29 cellular contexts compared by ENCODE assay signal in the genomic region with DNA sequence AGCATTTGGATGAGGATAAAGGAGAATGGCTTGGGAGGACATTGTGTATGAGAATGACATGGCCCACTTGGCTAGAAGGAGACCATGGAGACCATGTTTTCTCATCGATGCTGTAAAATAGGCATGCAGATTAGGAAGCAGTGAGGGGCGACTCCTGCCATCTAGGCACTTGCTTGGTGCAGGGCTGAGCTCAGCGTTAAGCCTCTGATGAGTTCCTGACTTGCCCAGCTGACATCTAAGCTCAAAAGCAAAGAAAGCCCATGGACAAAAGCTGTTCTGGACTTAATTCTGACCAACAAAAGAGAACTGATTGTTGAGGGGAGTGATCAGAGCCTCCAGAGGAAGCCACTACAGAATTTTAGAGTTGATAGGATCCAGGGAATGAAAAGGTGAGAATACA.
"Had no signal": no experiment of that assay in that cellular context is flagged by ENCODE, and none has a peak within 500 bp of the region (broad histone marks: within the 10 kb centered on the region; RNA-seq: fewer than 3 reads in every experiment).

No MANE protein-coding gene starts in this region.

- H3K27ac ChIP-seq: stomach, suprapubic skin, testis, thoracic aorta, thyroid gland, tibial artery, tibial nerve, transverse colon, upper lobe of left lung, upper lobe of right lung, uterus, vagina had no signal

- ATAC-seq: stimulated activated effector memory CD8-positive, alpha-beta T cell treated with anti-CD3 and anti-CD28 coated beads, Interleukin-12 subunit alpha, Interleukin-12 subunit beta, amount 100 ng/mL, for 72 hours; stimulated activated memory B cell treated with anti-CD40 and anti-IgM and Interleukin-4, amounts not matched to agents 10 μg/mL and 1 μg/mL and 100 μg/mL, for 72 hours; stimulated activated naive B cell treated with anti-CD40 and anti-IgM and Interleukin-4, amounts not matched to agents 10 μg/mL and 1 μg/mL and 100 μg/mL, for 72 hours; stimulated activated naive CD8-positive, alpha-beta T cell treated with anti-CD3 and anti-CD28 coated beads, Interleukin-15, amount 100 ng/mL, for 72 hours; stimulated activated naive CD8-positive, alpha-beta T cell treated with anti-CD3 and anti-CD28 coated beads, Interleukin-15, Interleukin-2, amounts not matched to agents 100 U/mL and 50 U/mL, for 24 hours; upper lobe of right lung had no signal

- H3K4me1 Mint-ChIP-seq: stimulated activated effector memory CD8-positive, alpha-beta T cell treated with anti-CD3 and anti-CD28 coated beads, Interleukin-12 subunit alpha, Interleukin-12 subunit beta, amount 100 ng/mL, for 72 hours; stimulated activated memory B cell treated with anti-CD40 and anti-IgM and Interleukin-4, amounts not matched to agents 10 μg/mL and 1 μg/mL and 100 μg/mL, for 72 hours; stimulated activated naive B cell treated with anti-CD40 and anti-IgM and Interleukin-4, amounts not matched to agents 10 μg/mL and 1 μg/mL and 100 μg/mL, for 72 hours; stimulated activated naive CD8-positive, alpha-beta T cell treated with anti-CD3 and anti-CD28 coated beads, Interleukin-15, amount 100 ng/mL, for 72 hours had no signal

- H3K4me3 ChIP-seq: stomach, suprapubic skin, testis, thoracic aorta, thyroid gland, tibial artery, tibial nerve, transverse colon, upper lobe of left lung, upper lobe of right lung, uterus, vagina had no signal

- H3K9me3 ChIP-seq: stomach, suprapubic skin, testis, thoracic aorta, thyroid gland, tibial artery, tibial nerve, transverse colon, upper lobe of left lung, upper lobe of right lung, uterus, vagina had no signal

- H3K4me3 Mint-ChIP-seq: stimulated activated effector memory CD8-positive, alpha-beta T cell treated with anti-CD3 and anti-CD28 coated beads, Interleukin-12 subunit alpha, Interleukin-12 subunit beta, amount 100 ng/mL, for 72 hours; stimulated activated memory B cell treated with anti-CD40 and anti-IgM and Interleukin-4, amounts not matched to agents 10 μg/mL and 1 μg/mL and 100 μg/mL, for 72 hours; stimulated activated naive B cell treated with anti-CD40 and anti-IgM and Interleukin-4, amounts not matched to agents 10 μg/mL and 1 μg/mL and 100 μg/mL, for 72 hours; stimulated activated naive CD8-positive, alpha-beta T cell treated with anti-CD3 and anti-CD28 coated beads, Interleukin-15, amount 100 ng/mL, for 72 hours; stimulated activated naive CD8-positive, alpha-beta T cell treated with anti-CD3 and anti-CD28 coated beads, Interleukin-15, Interleukin-2, amounts not matched to agents 100 ng/mL and 50 ng/mL, for 24 hours; type B pancreatic cell had no signal

- FAIRE-seq: urothelium cell line had no signal

- H3K27me3 ChIP-seq: testis, thyroid gland, tibial nerve, transverse colon, upper lobe of left lung, uterus, vagina had no signal

- H3K36me3 Mint-ChIP-seq: stimulated activated effector memory CD8-positive, alpha-beta T cell treated with anti-CD3 and anti-CD28 coated beads, Interleukin-12 subunit alpha, Interleukin-12 subunit beta, amount 100 ng/mL, for 72 hours; stimulated activated naive B cell treated with anti-CD40 and anti-IgM and Interleukin-4, amounts not matched to agents 10 μg/mL and 1 μg/mL and 100 μg/mL, for 72 hours; type B pancreatic cell had no signal

- H3K9me3 Mint-ChIP-seq: stimulated activated effector memory CD8-positive, alpha-beta T cell treated with anti-CD3 and anti-CD28 coated beads, Interleukin-12 subunit alpha, Interleukin-12 subunit beta, amount 100 ng/mL, for 72 hours; stimulated activated memory B cell treated with anti-CD40 and anti-IgM and Interleukin-4, amounts not matched to agents 10 μg/mL and 1 μg/mL and 100 μg/mL, for 72 hours; stimulated activated naive B cell treated with anti-CD40 and anti-IgM and Interleukin-4, amounts not matched to agents 10 μg/mL and 1 μg/mL and 100 μg/mL, for 72 hours; stimulated activated naive CD8-positive, alpha-beta T cell treated with anti-CD3 and anti-CD28 coated beads, Interleukin-15, amount 100 ng/mL, for 72 hours; stimulated activated naive CD8-positive, alpha-beta T cell treated with anti-CD3 and anti-CD28 coated beads, Interleukin-15, Interleukin-2, amounts not matched to agents 100 ng/mL and 50 ng/mL, for 24 hours; type B pancreatic cell had no signal

- DNase-seq: stimulated activated CD4-positive, alpha-beta T cell treated with anti-CD3 and anti-CD28 coated beads, Interleukin-2, amount 100 ng/mL, for 48 hours; stimulated activated CD4-positive, alpha-beta T cell treated with anti-CD3 and anti-CD28 coated beads, Interleukin-4, amount 100 ng/mL, for 1 hour; stimulated activated CD4-positive, alpha-beta T cell treated with anti-CD3 and anti-CD28 coated beads, Interleukin-4, amount 100 ng/mL, for 24 hours; stimulated activated CD4-positive, alpha-beta T cell treated with anti-CD3 and anti-CD28 coated beads, Interleukin-4, amount 100 ng/mL, for 4 hours; stimulated activated CD8-positive, alpha-beta memory T cell treated with anti-CD3 and anti-CD28 coated beads, Interleukin-4, amount 100 ng/mL, for 48 hours; stimulated activated naive B cell treated with anti-CD40 and anti-IgM and Interleukin-4, amounts not matched to agents 10 μg/mL and 1 μg/mL and 100 μg/mL, for 72 hours; stimulated activated naive CD4-positive, alpha-beta T cell; stimulated activated naive CD4-positive, alpha-beta T cell treated with Interleukin-2 at 50 U/mL for 16 hours; stimulated activated naive CD8-positive, alpha-beta T cell treated with anti-CD3 and anti-CD28 coated beads, Interleukin-15, amount 100 ng/mL, for 72 hours; stimulated activated naive CD8-positive, alpha-beta T cell treated with anti-CD3 and anti-CD28 coated beads, Interleukin-15, Interleukin-2, amounts not matched to agents 100 U/mL and 50 U/mL, for 24 hours; stomach; substantia nigra; testis; thyroid gland; tibial artery; transverse colon; trophoblast cell; upper lobe of left lung; upper lobe of right lung; uterus had no signal

- H3K27ac Mint-ChIP-seq: stimulated activated effector memory CD8-positive, alpha-beta T cell treated with anti-CD3 and anti-CD28 coated beads, Interleukin-12 subunit alpha, Interleukin-12 subunit beta, amount 100 ng/mL, for 72 hours; stimulated activated memory B cell treated with anti-CD40 and anti-IgM and Interleukin-4, amounts not matched to agents 10 μg/mL and 1 μg/mL and 100 μg/mL, for 72 hours; stimulated activated naive B cell treated with anti-CD40 and anti-IgM and Interleukin-4, amounts not matched to agents 10 μg/mL and 1 μg/mL and 100 μg/mL, for 72 hours; stimulated activated naive CD8-positive, alpha-beta T cell treated with anti-CD3 and anti-CD28 coated beads, Interleukin-15, Interleukin-2, amounts not matched to agents 100 ng/mL and 50 ng/mL, for 24 hours; type B pancreatic cell had no signal

- H3K27me3 Mint-ChIP-seq: stimulated activated memory B cell treated with anti-CD40 and anti-IgM and Interleukin-4, amounts not matched to agents 10 μg/mL and 1 μg/mL and 100 μg/mL, for 72 hours; stimulated activated naive CD8-positive, alpha-beta T cell treated with anti-CD3 and anti-CD28 coated beads, Interleukin-15, amount 100 ng/mL, for 72 hours had no signal

- H3K4me1 ChIP-seq: stomach, suprapubic skin, thyroid gland, tibial artery, tibial nerve, transverse colon, upper lobe of left lung, upper lobe of right lung, uterus, vagina had no signal

- H3K36me3 ChIP-seq: stomach, suprapubic skin, thoracic aorta, thyroid gland, tibial artery, tibial nerve, transverse colon, upper lobe of left lung, upper lobe of right lung, uterus, vagina had no signal
